In the genomic region with DNA sequence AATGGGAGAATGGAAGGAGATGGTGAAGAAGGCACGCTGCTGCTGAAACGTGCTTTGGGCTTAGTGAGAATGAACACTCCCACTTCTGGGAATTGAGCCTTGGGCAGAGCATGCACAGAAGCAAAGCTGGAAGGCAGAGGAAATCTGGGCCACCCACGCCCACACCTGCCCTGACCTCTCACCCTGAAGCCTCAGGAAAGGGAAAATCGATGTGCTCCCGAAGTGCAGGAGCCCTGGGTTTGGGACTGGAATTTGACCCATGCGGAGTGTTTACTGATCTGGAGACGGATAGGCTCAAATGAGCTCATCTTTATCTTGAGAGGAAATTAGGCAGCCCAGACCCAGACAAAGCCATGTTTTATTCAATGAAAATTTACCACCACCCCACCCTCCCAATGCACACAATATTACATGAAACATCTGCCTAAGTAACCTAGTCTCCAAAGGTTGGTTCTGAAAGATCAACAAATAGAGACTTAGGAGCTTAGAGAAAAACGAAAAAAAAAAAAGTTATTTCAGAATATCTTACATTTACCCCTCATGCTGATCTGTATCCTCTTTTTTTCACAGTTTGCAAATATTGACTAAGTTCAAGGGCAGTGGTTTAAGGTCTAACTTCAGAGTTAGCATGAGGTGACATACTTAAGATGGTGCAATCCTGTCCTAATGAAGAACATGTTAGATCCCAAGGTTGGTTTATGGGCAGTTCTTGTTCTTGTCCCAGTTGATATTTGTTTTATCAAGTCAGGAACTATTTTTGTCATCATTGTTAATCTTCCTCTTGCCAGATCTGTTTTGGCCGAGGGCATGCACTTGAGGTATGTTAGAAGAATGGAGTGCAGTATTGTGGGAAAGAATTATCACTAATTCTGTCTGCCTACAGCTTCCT, we compare ENCODE assay signal across 30 cellular contexts.
DNase-seq lines count a peak whose midpoint lies in the region; ATAC-seq, FAIRE-seq and TF ChIP-seq lines count a peak whose summit lies in the region.
"Had no signal": no experiment of that assay in that cellular context is flagged by ENCODE, and none has a peak within 500 bp of the region (broad histone marks: within the 10 kb centered on the region; RNA-seq: fewer than 3 reads in every experiment).

No MANE protein-coding gene starts in this region.

- no peaks in the 10 kb centered on the region for H3K27me3 Mint-ChIP-seq in endodermal cell (ENCODE audit: insufficient read depth)
- H3K27me3 Mint-ChIP-seq: activated CD4-positive, alpha-beta memory T cell treated with anti-CD3 and anti-CD28 coated beads for 36 hours had no signal

- H3K4me3 ChIP-seq in endodermal cell (ENCODE audit: low read length): peak overlapping the region; percentile 21
- no peak overlapping the region for H3K4me3 ChIP-seq in right lobe of liver
- H3K4me3 ChIP-seq in small intestine (ENCODE audit: low read depth in 1 of 2, low read length in 2 of 2): no peak overlapping the region
- H3K4me3 ChIP-seq: A549, BLaER1, skin epidermis had no signal

- 75 to 78% methylated on average over 4 to 9 of the region's 9 CpGs for WGBS in endodermal cell (ENCODE audit: insufficient coverage in 1 of 2, insufficient read length in 1 of 2), 2 experiments
- WGBS in right lobe of liver (ENCODE audit: insufficient coverage, low coverage, low lambda C conversion rate, missing lambda C conversion rate): 21% methylated on average over 8 of the region's 9 CpGs
- 21 to 35% (median 33%) methylated on average over 9 of the region's 9 CpGs for WGBS in small intestine, 3 donors

- ATAC-seq in Right ventricle myocardium superior (ENCODE audit: poor library complexity) (peak; percentile 77), right lobe of liver (peak; percentile 90 to 96 (median 94))
- ATAC-seq: natural killer cell treated with Interleukin-12 subunit alpha and Interleukin-12 subunit beta and Interleukin-15 and Interleukin-18, amount 100 ng/mL, for 72 hours; stimulated activated effector memory CD8-positive, alpha-beta T cell treated with anti-CD3 and anti-CD28 coated beads, Interleukin-12 subunit alpha, Interleukin-12 subunit beta, amount 100 ng/mL, for 72 hours had no signal

- H3K27ac ChIP-seq in endodermal cell (ENCODE audit: low read depth, low read length) (no peak overlapping the region), right lobe of liver (peak overlapping the region; percentile 31 to 73 (median 41)), small intestine (ENCODE audit: low read depth in 1 of 2, low read length in 1 of 2) (no peak overlapping the region)
- H3K27ac ChIP-seq: A549, BLaER1, foreskin keratinocyte, parathyroid adenoma, skin epidermis had no signal

- no peak for TF ChIP-seq CTCF in endodermal cell (conservative IDR thresholded peaks at IDR 0.05)
- TF ChIP-seq CTCF in right lobe of liver (IDR thresholded peaks at IDR 0.05): no peak

- DNase-seq in Right ventricle myocardium superior (no peak), cardiac septum (ENCODE audit: low spot score) (no peak), endodermal cell (no peak), right lobe of liver (peak; percentile 83 to 93 (median 90)), small intestine (peak; percentile 11), D341Med (ENCODE audit: low spot score) (no peak), middle frontal gyrus (ENCODE audit: extremely low spot score, low spot score) (no peak), NCI-H82 treated with DMSO at 0.1 percent for 48 hours (lab: John Stamatoyannopoulos, UW; ENCODE audit: unreplicated experiment) (no peak)
- DNase-seq: activated CD4-positive, alpha-beta memory T cell treated with anti-CD3 and anti-CD28 coated beads for 36 hours; activated gamma-delta T cell; activated T-cell treated with anti-CD3 and anti-CD28 coated beads for 4 hours; effector CD4-positive, alpha-beta T cell; erythroblast; foreskin keratinocyte; hippocampal formation; Karpas-422; NCI-H1048; NCI-H2029; NCI-H446 treated with DMSO at 0.1 percent for 48 hours; stimulated activated CD4-positive, alpha-beta T cell treated with anti-CD3 and anti-CD28 coated beads, Interleukin-2, amount 100 ng/mL, for 24 hours had no signal

- no peak for TF ChIP-seq POLR2A in right lobe of liver (IDR thresholded peaks at IDR 0.05)

- intact Hi-C loops in Right ventricle myocardium superior (cut with DNase I) (loop anchor here (5.0 kb wide), 1 partner anchor 52 kb away; no protein-coding TSS in a partner anchor), cardiac septum (cut with DNase I) (no loop called here), right lobe of liver (cut with DNase I) (no loop called here)

- H3K36me3 Mint-ChIP-seq in endodermal cell (ENCODE audit: low read depth): peaks cover 4% of the 10 kb centered on the region
- H3K36me3 Mint-ChIP-seq: activated CD4-positive, alpha-beta memory T cell treated with anti-CD3 and anti-CD28 coated beads for 36 hours; brain; stimulated activated effector memory CD8-positive, alpha-beta T cell treated with anti-CD3 and anti-CD28 coated beads, Interleukin-12 subunit alpha, Interleukin-12 subunit beta, amount 100 ng/mL, for 72 hours had no signal

- H3K9ac ChIP-seq in endodermal cell (ENCODE audit: extremely low read depth, low read length, poor library complexity, severe bottlenecking): no peak overlapping the region
- H3K9ac ChIP-seq: BLaER1, parathyroid adenoma had no signal

- H3K4me1 Mint-ChIP-seq in endodermal cell: peaks cover 14% of the 10 kb centered on the region
- H3K4me1 Mint-ChIP-seq: brain; stimulated activated effector memory CD8-positive, alpha-beta T cell treated with anti-CD3 and anti-CD28 coated beads, Interleukin-12 subunit alpha, Interleukin-12 subunit beta, amount 100 ng/mL, for 72 hours had no signal

- no peak for FAIRE-seq in small intestine (lab: Jason Lieb, UNC)
- FAIRE-seq: A549, HTR-8/SVneo, urothelium cell line had no signal

- peaks cover 14% of the 10 kb centered on the region for H3K4me1 ChIP-seq in endodermal cell (ENCODE audit: control insufficient read depth, insufficient read depth, low read length)
- H3K4me1 ChIP-seq in right lobe of liver: peaks cover 0 to 31% (median 14%) of the 10 kb centered on the region in 4 donors
- H3K4me1 ChIP-seq in small intestine (ENCODE audit: control insufficient read depth in 2 of 2, insufficient read depth in 1 of 2, low read depth in 1 of 2, low read length in 1 of 2): no peaks in the 10 kb centered on the region
- H3K4me1 ChIP-seq: A549, BLaER1, foreskin keratinocyte, parathyroid adenoma had no signal

- H3K27me3 ChIP-seq in endodermal cell (ENCODE audit: control insufficient read depth, insufficient read depth, low read length, poor library complexity, severe bottlenecking) (no peaks in the 10 kb centered on the region), right lobe of liver (no peaks in the 10 kb centered on the region), small intestine (ENCODE audit: control insufficient read depth in 2 of 2, insufficient read depth in 2 of 2, low read length in 2 of 2) (no peaks in the 10 kb centered on the region)
- H3K27me3 ChIP-seq: BLaER1, foreskin keratinocyte had no signal

- peaks cover 20% of the 10 kb centered on the region for H3K9me3 Mint-ChIP-seq in endodermal cell
- H3K9me3 Mint-ChIP-seq: T-helper 2 cell treated with Interferon-gamma antibody and Interleukin-4, amounts not matched to agents 5 μg/mL and 100 μg/mL, for 36 hours had no signal

- H3K27ac Mint-ChIP-seq in endodermal cell: peak overlapping the region; percentile 48
- H3K27ac Mint-ChIP-seq: activated CD4-positive, alpha-beta memory T cell treated with anti-CD3 and anti-CD28 coated beads for 36 hours; brain; natural killer cell treated with Interleukin-12 subunit alpha and Interleukin-12 subunit beta and Interleukin-15 and Interleukin-18, amount 100 ng/mL, for 72 hours; stimulated activated effector memory CD8-positive, alpha-beta T cell treated with anti-CD3 and anti-CD28 coated beads, Interleukin-12 subunit alpha, Interleukin-12 subunit beta, amount 100 ng/mL, for 72 hours; T-helper 2 cell treated with Interferon-gamma antibody and Interleukin-4, amounts not matched to agents 5 μg/mL and 100 μg/mL, for 36 hours had no signal

- H3K9me3 ChIP-seq in endodermal cell (ENCODE audit: control insufficient read depth, low read length) (peaks cover 21% of the 10 kb centered on the region), right lobe of liver (no peaks in the 10 kb centered on the region), small intestine (ENCODE audit: control insufficient read depth, low read depth) (no peaks in the 10 kb centered on the region)

- no peaks in the 10 kb centered on the region for H3K36me3 ChIP-seq in endodermal cell (ENCODE audit: control insufficient read depth, insufficient read depth, low read length)
- H3K36me3 ChIP-seq in right lobe of liver: no peaks in the 10 kb centered on the region
- H3K36me3 ChIP-seq in small intestine (ENCODE audit: control insufficient read depth in 2 of 2, insufficient read depth in 2 of 2, low read length in 2 of 2): no peaks in the 10 kb centered on the region
- H3K36me3 ChIP-seq: BLaER1 had no signal

- no peak overlapping the region for H3K4me3 Mint-ChIP-seq in endodermal cell
- H3K4me3 Mint-ChIP-seq: activated CD4-positive, alpha-beta memory T cell treated with anti-CD3 and anti-CD28 coated beads for 36 hours; brain; natural killer cell treated with Interleukin-12 subunit alpha and Interleukin-12 subunit beta and Interleukin-15 and Interleukin-18, amount 100 ng/mL, for 72 hours; stimulated activated effector memory CD8-positive, alpha-beta T cell treated with anti-CD3 and anti-CD28 coated beads, Interleukin-12 subunit alpha, Interleukin-12 subunit beta, amount 100 ng/mL, for 72 hours; T-helper 2 cell treated with Interferon-gamma antibody and Interleukin-4, amounts not matched to agents 5 μg/mL and 100 μg/mL, for 36 hours had no signal

Comparison
In these comparisons a context has a peak if more than half of its experiments do, and no peak if none do; other contexts are left out.
1. DNase-seq: peak in right lobe of liver (3 of 3) and small intestine (single experiment); none in Right ventricle myocardium superior (single experiment), cardiac septum (single experiment), endodermal cell (single experiment), D341Med (single experiment), middle frontal gyrus (single experiment) and NCI-H82 treated with DMSO at 0.1 percent for 48 hours (single experiment).
2. H3K27ac ChIP-seq: peak in right lobe of liver (3 of 3); none in endodermal cell (single experiment) and small intestine (0 of 2).